ENCODE assay signal across 8 cellular contexts in genomic region chr9:66697343-66698093, GRCh38.
A peak's percentile ranks its signal among the peaks of the same experiment; 100 is the strongest.
DNase-seq lines count a peak whose midpoint lies in the region; ATAC-seq and TF ChIP-seq lines count a peak whose summit lies in the region.
"Not testable (repeated sequence)": the region's sequence is repeated elsewhere in the genome, so short reads cannot be mapped to it uniquely, and the experiment has no call there.

No MANE protein-coding gene starts in this region.

- H3K27ac ChIP-seq in GM23338 (ENCODE audit: low read depth); SJCRH30; naive thymus-derived CD4-positive, alpha-beta T cell (ENCODE audit: low read depth, low read length); upper lobe of right lung: not testable (repeated sequence)

- not testable (repeated sequence) for H2AFZ ChIP-seq in GM23338

- not testable (repeated sequence) for H3K79me2 ChIP-seq in GM23338 (replicated peaks; ENCODE audit: insufficient read depth)

- POLR2A ChIA-PET in WTC11 (lab: Charles Lee); naive thymus-derived CD4-positive, alpha-beta T cell (lab: Charles Lee): not testable (repeated sequence)

- not testable (repeated sequence) for H3K27ac Mint-ChIP-seq in GM23338; WTC11; activated naive CD4-positive, alpha-beta T cell treated with anti-CD3 and anti-CD28 coated beads, Interleukin-2, amount 50 U/mL, for 72 hours; naive thymus-derived CD4-positive, alpha-beta T cell; stimulated activated effector memory CD8-positive, alpha-beta T cell treated with anti-CD3 and anti-CD28 coated beads, Interleukin-12 subunit alpha, Interleukin-12 subunit beta, amount 100 ng/mL, for 72 hours; stimulated activated naive CD8-positive, alpha-beta T cell treated with anti-CD3 and anti-CD28 coated beads, Interleukin-15, amount 100 ng/mL, for 72 hours

- peak; percentile 70 for ATAC-seq in GM23338
- ATAC-seq in WTC11: peak; percentile 65
- ATAC-seq in activated naive CD4-positive, alpha-beta T cell treated with anti-CD3 and anti-CD28 coated beads, Interleukin-2, amount 50 U/mL, for 72 hours: peak; percentile 35 to 37
- ATAC-seq in naive thymus-derived CD4-positive, alpha-beta T cell: peak; percentile 24
- ATAC-seq in stimulated activated effector memory CD8-positive, alpha-beta T cell treated with anti-CD3 and anti-CD28 coated beads, Interleukin-12 subunit alpha, Interleukin-12 subunit beta, amount 100 ng/mL, for 72 hours: peak; percentile 27
- ATAC-seq in stimulated activated naive CD8-positive, alpha-beta T cell treated with anti-CD3 and anti-CD28 coated beads, Interleukin-15, amount 100 ng/mL, for 72 hours: peak; percentile 39
- ATAC-seq in upper lobe of right lung: peak; percentile 29

- not testable (repeated sequence) for H3K4me3 ChIP-seq in GM23338; SJCRH30; naive thymus-derived CD4-positive, alpha-beta T cell (ENCODE audit: low read length); upper lobe of right lung

- H4K20me1 ChIP-seq in GM23338 (replicated peaks; ENCODE audit: insufficient read depth): not testable (repeated sequence)

- not testable (repeated sequence) for DNase-seq in GM23338 (ENCODE audit: low spot score); WTC11 (ENCODE audit: low spot score); activated naive CD4-positive, alpha-beta T cell treated with anti-CD3 and anti-CD28 coated beads, Interleukin-2, amount 50 U/mL, for 72 hours (ENCODE audit: low spot score in 2 of 2); naive thymus-derived CD4-positive, alpha-beta T cell; stimulated activated effector memory CD8-positive, alpha-beta T cell treated with anti-CD3 and anti-CD28 coated beads, Interleukin-12 subunit alpha, Interleukin-12 subunit beta, amount 100 ng/mL, for 72 hours (ENCODE audit: low spot score in 2 of 2); stimulated activated naive CD8-positive, alpha-beta T cell treated with anti-CD3 and anti-CD28 coated beads, Interleukin-15, amount 100 ng/mL, for 72 hours; upper lobe of right lung
- DNase-seq in SJCRH30: peak; percentile 61 to 64

- CTCF ChIA-PET in WTC11 (lab: Charles Lee); naive thymus-derived CD4-positive, alpha-beta T cell (lab: Charles Lee): not testable (repeated sequence)

- not testable (repeated sequence) for H3K9me2 ChIP-seq in GM23338 (ENCODE audit: insufficient read depth)

- intact Hi-C loops in naive thymus-derived CD4-positive, alpha-beta T cell (cut with micrococcal nuclease); upper lobe of right lung (cut with DNase I): not testable (repeated sequence)

- H3K36me3 ChIP-seq in GM23338 (ENCODE audit: insufficient read depth); SJCRH30; naive thymus-derived CD4-positive, alpha-beta T cell (ENCODE audit: control insufficient read depth in 2 of 3, insufficient read depth in 3 of 3, low read length in 3 of 3); upper lobe of right lung: not testable (repeated sequence)

- H3K9me3 Mint-ChIP-seq in GM23338; WTC11; activated naive CD4-positive, alpha-beta T cell treated with anti-CD3 and anti-CD28 coated beads, Interleukin-2, amount 50 U/mL, for 72 hours; naive thymus-derived CD4-positive, alpha-beta T cell; stimulated activated effector memory CD8-positive, alpha-beta T cell treated with anti-CD3 and anti-CD28 coated beads, Interleukin-12 subunit alpha, Interleukin-12 subunit beta, amount 100 ng/mL, for 72 hours; stimulated activated naive CD8-positive, alpha-beta T cell treated with anti-CD3 and anti-CD28 coated beads, Interleukin-15, amount 100 ng/mL, for 72 hours: not testable (repeated sequence)

- H3K27me3 Mint-ChIP-seq in GM23338 (ENCODE audit: insufficient read depth, low read depth, poor library complexity); WTC11 (ENCODE audit: low read depth); naive thymus-derived CD4-positive, alpha-beta T cell; stimulated activated naive CD8-positive, alpha-beta T cell treated with anti-CD3 and anti-CD28 coated beads, Interleukin-15, amount 100 ng/mL, for 72 hours: not testable (repeated sequence)

- not testable (repeated sequence) for H3K4me1 ChIP-seq in GM23338 (ENCODE audit: insufficient read depth); SJCRH30; naive thymus-derived CD4-positive, alpha-beta T cell (ENCODE audit: control insufficient read depth in 2 of 2, insufficient read depth in 2 of 2, low read length in 2 of 2); upper lobe of right lung

- not testable (repeated sequence) for H3K27me3 ChIP-seq in GM23338 (ENCODE audit: insufficient read depth); SJCRH30; naive thymus-derived CD4-positive, alpha-beta T cell (ENCODE audit: control insufficient read depth in 2 of 2, insufficient read depth in 2 of 2, low read length in 2 of 2); upper lobe of right lung

- H3K9me3 ChIP-seq in SJCRH30 (replicated peaks); naive thymus-derived CD4-positive, alpha-beta T cell (ENCODE audit: control insufficient read depth in 2 of 3, low read length in 3 of 3); upper lobe of right lung: not testable (repeated sequence)

- H3K4me3 Mint-ChIP-seq in GM23338; WTC11; naive thymus-derived CD4-positive, alpha-beta T cell; stimulated activated effector memory CD8-positive, alpha-beta T cell treated with anti-CD3 and anti-CD28 coated beads, Interleukin-12 subunit alpha, Interleukin-12 subunit beta, amount 100 ng/mL, for 72 hours; stimulated activated naive CD8-positive, alpha-beta T cell treated with anti-CD3 and anti-CD28 coated beads, Interleukin-15, amount 100 ng/mL, for 72 hours: not testable (repeated sequence)

- H3F3A ChIP-seq in GM23338 (replicated peaks; ENCODE audit: low read depth): not testable (repeated sequence)

- not testable (repeated sequence) for TF ChIP-seq CTCF in GM23338 (conservative IDR thresholded peaks at IDR 0.05; ENCODE audit: low read depth in 2 of 2); WTC11 (IDR thresholded peaks at IDR 0.05); upper lobe of right lung (IDR thresholded peaks at IDR 0.05)

- H3K4me1 Mint-ChIP-seq in GM23338; WTC11; naive thymus-derived CD4-positive, alpha-beta T cell; stimulated activated effector memory CD8-positive, alpha-beta T cell treated with anti-CD3 and anti-CD28 coated beads, Interleukin-12 subunit alpha, Interleukin-12 subunit beta, amount 100 ng/mL, for 72 hours; stimulated activated naive CD8-positive, alpha-beta T cell treated with anti-CD3 and anti-CD28 coated beads, Interleukin-15, amount 100 ng/mL, for 72 hours: not testable (repeated sequence)

- H3K4me2 ChIP-seq in GM23338: not testable (repeated sequence)

- H3K36me3 Mint-ChIP-seq in GM23338 (ENCODE audit: low read depth); WTC11; activated naive CD4-positive, alpha-beta T cell treated with anti-CD3 and anti-CD28 coated beads, Interleukin-2, amount 50 U/mL, for 72 hours; naive thymus-derived CD4-positive, alpha-beta T cell; stimulated activated effector memory CD8-positive, alpha-beta T cell treated with anti-CD3 and anti-CD28 coated beads, Interleukin-12 subunit alpha, Interleukin-12 subunit beta, amount 100 ng/mL, for 72 hours: not testable (repeated sequence)
